In the genomic region with DNA sequence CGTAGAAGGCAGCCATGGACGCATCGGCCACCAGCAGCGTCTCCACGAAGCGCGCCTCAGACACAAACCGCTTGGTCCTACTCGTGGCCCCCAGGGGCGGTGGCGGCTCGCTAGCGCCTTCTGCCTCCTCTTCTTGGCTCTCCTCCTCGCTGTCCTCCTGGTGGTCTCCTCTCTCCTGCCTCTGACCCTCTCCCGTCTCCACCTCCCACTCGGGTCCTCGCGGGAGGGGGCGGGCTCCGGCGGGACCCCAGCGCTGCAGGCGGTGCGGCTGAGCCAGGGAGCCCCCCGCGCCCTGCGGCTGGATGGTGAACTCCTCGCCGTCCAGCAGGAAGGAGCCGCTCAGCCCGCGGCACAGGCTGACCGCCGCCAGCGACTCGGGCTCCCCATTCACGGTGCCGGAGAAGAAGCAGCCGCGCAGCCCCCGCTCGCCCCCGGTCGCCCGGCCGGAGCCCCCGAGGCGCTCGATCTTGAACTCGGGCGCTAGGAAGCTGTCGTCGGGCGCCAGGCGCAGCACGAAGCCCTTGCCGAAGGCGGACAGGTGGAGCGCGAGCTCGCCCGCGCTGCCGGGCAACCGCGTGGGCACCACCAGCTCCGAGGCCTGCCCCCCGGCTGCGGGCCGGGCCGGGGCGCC, we compare ENCODE assay signal across 9 cellular contexts. TPM values are rescaled to one million over a fixed set of nuclear protein-coding genes. Genes with fewer than 3 reads are reported as not detected.
DNase-seq lines count a peak whose midpoint lies in the region; ATAC-seq and TF ChIP-seq lines count a peak whose summit lies in the region.
"Had no signal": no experiment of that assay in that cellular context is flagged by ENCODE, and none has a peak within 500 bp of the region (broad histone marks: within the 10 kb centered on the region; RNA-seq: fewer than 3 reads in every experiment).

No MANE protein-coding gene starts in this region.

- intact Hi-C loops in heart left ventricle (cut with DNase I) (loop anchor here in 6 of 10 donors (2.0 to 5.0 kb wide), 4 partner anchors 35 to 215 kb away; no protein-coding TSS in a partner anchor), psoas muscle (cut with DNase I) (loop anchor here in 1 of 2 donors (5.0 kb wide), 1 partner anchor 215 kb away; no protein-coding TSS in a partner anchor)

- H3K9me3 ChIP-seq in SJSA1 (replicated peaks) (no peaks in the 10 kb centered on the region), heart left ventricle (no peaks in the 10 kb centered on the region), psoas muscle (no peaks in the 10 kb centered on the region)

- TF ChIP-seq POLR2A in heart left ventricle (IDR thresholded peaks at IDR 0.05), result no peak

- H3K27me3 ChIP-seq in SJSA1 (replicated peaks) (peaks cover 26% of the 10 kb centered on the region), heart left ventricle (peaks cover 0 to 55% (median 12%) of the 10 kb centered on the region in 9 donors), psoas muscle (ENCODE audit: insufficient read depth in 3 of 3, low read length in 2 of 3) (peaks cover 0 to 37% (median 14%) of the 10 kb centered on the region in 3 donors)

- H3K36me3 ChIP-seq in SJSA1, result no peaks in the 10 kb centered on the region
- no peaks in the 10 kb centered on the region for H3K36me3 ChIP-seq in heart left ventricle
- no peaks in the 10 kb centered on the region for H3K36me3 ChIP-seq in psoas muscle (ENCODE audit: insufficient read depth in 1 of 2, low read depth in 1 of 2)

- ATAC-seq in heart left ventricle (peak in 2 of 4 donors; percentile 9 to 32), psoas muscle (peak; percentile 28 to 51 (median 42)), GM18907 (IDR thresholded peaks at IDR 0.05; ENCODE audit: unreplicated experiment) (no peak), HG02938 (IDR thresholded peaks at IDR 0.05; ENCODE audit: unreplicated experiment) (no peak), GM21528 (IDR thresholded peaks at IDR 0.05; ENCODE audit: low FRiP score, unreplicated experiment) (no peak)

- H3K27ac ChIP-seq in SJSA1 (no peak overlapping the region), heart left ventricle (peak overlapping the region in 1 of 12 donors; percentile 49), psoas muscle (no peak overlapping the region)

- TF ChIP-seq CTCF in heart left ventricle (IDR thresholded peaks at IDR 0.05) (peak in 6 of 12 donors; percentile 12 to 42 (median 27)), psoas muscle (IDR thresholded peaks at IDR 0.05) (no peak)

- WGBS in heart left ventricle, 4 donors, result 0 to 1% (median 1%) methylated on average over 33 to 72 of the region's 72 CpGs
- WGBS in psoas muscle, 3 donors, result 0% methylated on average over 23 to 72 of the region's 72 CpGs

- H3K4me1 ChIP-seq in SJSA1 (replicated peaks) (peaks cover 6% of the 10 kb centered on the region), heart left ventricle (peaks cover 0 to 32% (median 14%) of the 10 kb centered on the region in 12 donors), psoas muscle (peaks cover 15% of the 10 kb centered on the region)

- H3K4me3 ChIP-seq in SJSA1 (peak overlapping the region; percentile 22), heart left ventricle (peak overlapping the region in 11 of 12 donors; percentile 35 to 59 (median 50)), psoas muscle (peak overlapping the region; percentile 63)

- DNase-seq in ELR (ENCODE audit: low read depth), result peak; percentile 25
- peak; percentile 33 to 46 for DNase-seq in SJSA1 (ENCODE audit: low read depth in 1 of 2, low spot score in 2 of 2)
- peak in 2 of 5 donors; percentile 38 to 65 for DNase-seq in heart left ventricle
- DNase-seq in psoas muscle, result peak in 1 of 2 donors; percentile 51
- no peak for DNase-seq in NCI-H524 treated with DMSO at 0.1 percent for 48 hours (lab: John Stamatoyannopoulos, UW)
- DNase-seq: central memory CD4-positive, alpha-beta T cell had no signal

RNA-seq across cellular contexts. Expression of a gene that starts 0.7 kb away (rescaled TPM):
- 0.03 TPM in 1 of 2 replicates, not detected in the other for total RNA-seq in SJSA1 (2014; rRNA removed; shearing (Covaris generic))
- total RNA-seq in heart left ventricle (1 to 10 TPM in 4 of 9 donors, under 1 TPM in 5; 0.12 to 2.8 (median 0.87) TPM), psoas muscle (1 to 10 TPM in 1 of 4 donors, under 1 TPM in 2, not detected in 1; 0.14 to 1.2 (median 0.79) TPM)
- polyA plus RNA-seq in heart left ventricle (1 to 10 TPM in 1 of 2 donors, under 1 TPM in 1; 0.30 to 1.7 TPM), psoas muscle (under 1 TPM; 0.12 to 0.42 (median 0.23) TPM)

RNA-seq across cellular contexts. Expression of a gene that starts 20.7 kb away (rescaled TPM):
- total RNA-seq in SJSA1 (2014; rRNA removed; shearing (Covaris generic)), result 1.2 and 1.3 TPM in 2 replicates
- total RNA-seq in heart left ventricle, result 10 to 100 TPM in 8 of 9 donors, 1 to 10 TPM in 1; 5.3 to 36.5 (median 16.7) TPM
- polyA plus RNA-seq in heart left ventricle, result 10 to 100 TPM; 11.4 to 71.0 TPM
- total RNA-seq in psoas muscle, result 1 to 10 TPM; 1.5 to 2.2 (median 1.8) TPM
- polyA plus RNA-seq in psoas muscle, result 1 to 10 TPM in 1 of 3 donors, under 1 TPM in 2; 0.66 to 3.1 (median 0.79) TPM

Comparison
In these comparisons a context has a peak if more than half of its experiments do, and no peak if none do; other contexts are left out.
1. ATAC-seq: peak in psoas muscle (4 of 4); none in GM18907 (single experiment), HG02938 (single experiment) and GM21528 (single experiment).
2. Peak in every context shown above with its lines, with median percentiles within 50 percentile points of each other: H3K4me3 ChIP-seq.